Comparison of ENCODE assay signal across 24 cellular contexts in the genomic region with DNA sequence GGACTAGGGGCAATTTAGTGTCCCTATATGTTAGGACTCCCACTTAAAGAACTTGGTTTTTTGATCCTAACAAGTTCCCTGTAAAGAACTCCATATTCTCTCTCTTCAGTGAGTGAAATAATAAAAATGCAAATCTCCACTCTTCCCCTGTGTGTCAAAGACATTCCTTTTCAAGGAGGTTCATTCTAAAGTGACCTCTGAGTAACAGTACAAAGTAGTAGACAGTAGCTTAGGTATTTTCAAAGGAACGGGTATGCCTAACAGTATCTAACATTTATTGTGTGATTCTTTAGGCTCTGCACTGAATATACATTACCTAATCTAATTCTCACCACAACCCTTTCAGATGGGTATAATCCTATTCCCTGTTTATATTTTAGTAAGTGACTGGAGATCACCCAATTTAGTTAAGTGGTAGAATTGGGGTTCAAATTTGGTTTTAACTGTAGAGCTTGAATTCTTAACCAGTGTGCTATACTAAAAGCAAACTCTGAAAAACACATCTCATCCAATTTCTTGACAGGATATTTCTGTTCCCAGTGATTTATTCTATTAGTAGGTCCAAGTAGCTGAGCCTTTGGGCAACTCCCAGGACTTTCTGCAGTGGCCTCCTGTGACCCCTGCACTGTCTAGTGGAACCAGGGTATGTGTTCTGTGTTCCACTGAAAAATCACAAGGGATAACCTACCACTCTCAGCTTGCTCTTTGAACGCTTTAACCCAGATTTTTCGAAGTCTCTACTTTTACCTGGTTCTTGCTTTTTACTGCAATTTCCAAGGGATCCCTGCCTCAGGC.
"Had no signal": no experiment of that assay in that cellular context is flagged by ENCODE, and none has a peak within 500 bp of the region (broad histone marks: within the 10 kb centered on the region; RNA-seq: fewer than 3 reads in every experiment).

No MANE protein-coding gene starts in this region.

- DNase-seq: activated CD4-positive, alpha-beta T cell treated with anti-CD3 and anti-CD28 coated beads for 4 hours; activated CD8-positive, alpha-beta memory T cell treated with anti-CD3 and anti-CD28 coated beads, Interleukin-2, amount 50 U/mL, for 48 hours; activated CD8-positive, alpha-beta T cell treated with anti-CD3 and anti-CD28 coated beads, Interleukin-2, amount 10 ng/mL, durations not matched to agents 7 days and 5 days; activated naive CD4-positive, alpha-beta T cell treated with anti-CD3 and anti-CD28 coated beads, Interleukin-2, amount 50 U/mL, for 16 hours; activated naive CD8-positive, alpha-beta T cell treated with anti-CD3 and anti-CD28 coated beads, Interleukin-2, amount 10 ng/mL, durations not matched to agents 7 days and 5 days; activated T-cell treated with anti-CD3 and anti-CD28 coated beads, Interleukin-2, amount 50 U/mL, for 1 hour; adrenal gland; aorta; body of pancreas; KG1; NCI-H1048; NCI-H146; NCI-H187 treated with DMSO at 0.1 percent for 48 hours; NCI-H2081 treated with DMSO at 0.1 percent for 48 hours; NCI-H2171; NCI-H2227 treated with DMSO at 0.1 percent for 48 hours; NCI-H526; NCI-H774; SIG-M5; T-helper 1 cell; WERI-Rb-1 had no signal

- H3K36me3 Mint-ChIP-seq: activated naive CD8-positive, alpha-beta T cell treated with anti-CD3 and anti-CD28 coated beads, Interleukin-2, amount 10 ng/mL, durations not matched to agents 7 days and 5 days had no signal

- H3K4me3 Mint-ChIP-seq: activated CD8-positive, alpha-beta T cell treated with anti-CD3 and anti-CD28 coated beads, Interleukin-2, amount 10 ng/mL, durations not matched to agents 7 days and 5 days; activated naive CD8-positive, alpha-beta T cell treated with anti-CD3 and anti-CD28 coated beads, Interleukin-2, amount 10 ng/mL, durations not matched to agents 7 days and 5 days; IgD-negative memory B cell had no signal

- ATAC-seq: activated CD4-positive, CD25-positive, alpha-beta regulatory T cell treated with anti-CD3 and anti-CD28 coated beads, Interleukin-2, amount 50 U/mL, for 24 hours; activated CD8-positive, alpha-beta T cell treated with anti-CD3 and anti-CD28 coated beads, Interleukin-2, amount 10 ng/mL, durations not matched to agents 7 days and 5 days; body of pancreas had no signal

- H3K4me1 Mint-ChIP-seq: activated naive CD8-positive, alpha-beta T cell treated with anti-CD3 and anti-CD28 coated beads, Interleukin-2, amount 10 ng/mL, durations not matched to agents 7 days and 5 days had no signal

- H3K9me3 Mint-ChIP-seq: IgD-negative memory B cell had no signal

- H3K9me3 ChIP-seq: adrenal gland, body of pancreas had no signal

- H3K27ac ChIP-seq: adrenal gland, body of pancreas, SK-N-MC, WERI-Rb-1 had no signal

- H3K36me3 ChIP-seq: adrenal gland, WERI-Rb-1 had no signal

- H3K4me3 ChIP-seq: adrenal gland, body of pancreas, SK-N-MC had no signal

- H3K27me3 ChIP-seq: adrenal gland, body of pancreas had no signal

- H3K4me1 ChIP-seq: adrenal gland, body of pancreas had no signal

- H3K27ac Mint-ChIP-seq: activated CD8-positive, alpha-beta T cell treated with anti-CD3 and anti-CD28 coated beads, Interleukin-2, amount 10 ng/mL, durations not matched to agents 7 days and 5 days; activated naive CD8-positive, alpha-beta T cell treated with anti-CD3 and anti-CD28 coated beads, Interleukin-2, amount 10 ng/mL, durations not matched to agents 7 days and 5 days; IgD-negative memory B cell had no signal
